Comparison of ENCODE assay signal across 30 cellular contexts in the genomic region with DNA sequence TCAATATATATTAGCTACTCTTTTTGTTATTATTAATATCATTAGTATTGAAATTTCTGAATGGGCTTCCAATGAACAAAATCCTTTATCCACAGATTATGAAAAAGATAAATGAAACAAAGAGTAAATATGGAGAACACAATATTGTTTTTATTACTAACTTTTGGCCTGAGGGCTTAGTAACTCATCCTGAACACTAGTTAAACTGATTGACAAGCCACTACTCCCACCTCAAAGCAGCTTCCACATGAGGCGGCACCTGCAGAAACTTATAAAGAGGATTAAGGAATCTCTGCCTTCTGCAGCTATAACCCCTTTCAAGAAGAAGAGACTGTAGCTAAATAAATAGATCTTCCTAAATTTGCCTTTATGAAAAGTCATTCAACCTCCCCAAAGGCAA.
"Had no signal": no experiment of that assay in that cellular context is flagged by ENCODE, and none has a peak within 500 bp of the region (broad histone marks: within the 10 kb centered on the region; RNA-seq: fewer than 3 reads in every experiment).

No MANE protein-coding gene starts in this region.

- H3K4me1 ChIP-seq: adrenal gland, ascending aorta, body of pancreas, breast epithelium had no signal

- H3K4me3 ChIP-seq: adrenal gland, ascending aorta, body of pancreas, breast epithelium, cardiac muscle cell had no signal

- H3K27me3 ChIP-seq: adrenal gland, ascending aorta, body of pancreas, brain microvascular endothelial cell, breast epithelium, cardiac muscle cell had no signal

- ATAC-seq: activated naive CD4-positive, alpha-beta T cell treated with anti-CD3 and anti-CD28 coated beads, Interleukin-2, amount 50 U/mL, for 72 hours; activated naive CD8-positive, alpha-beta T cell treated with anti-CD3 and anti-CD28 coated beads, Interleukin-2, amount 50 U/mL, for 24 hours; activated T-cell treated with anti-CD3 and anti-CD28 coated beads, Interleukin-2, amount 50 U/mL, for 4 hours; activated T-cell treated with anti-CD3 and anti-CD28 coated beads, Interleukin-2, amount 50 U/mL, for 72 hours; activated T-helper 17 cell treated with anti-CD3 and anti-CD28 coated beads, Interleukin-2, amount 50 U/mL, for 72 hours; body of pancreas had no signal

- DNase-seq: activated effector memory CD4-positive, alpha-beta T cell treated with anti-CD3 and anti-CD28 coated beads, Interleukin-2, amount 50 U/mL, for 16 hours; activated effector memory CD4-positive, alpha-beta T cell treated with Interleukin-2 at 50 U/mL for 16 hours; activated gamma-delta T cell; activated gamma-delta T cell treated with Interleukin-2 at 50 U/mL for 16 hours; activated naive CD4-positive, alpha-beta T cell; activated naive CD4-positive, alpha-beta T cell treated with anti-CD3 and anti-CD28 coated beads for 36 hours; activated naive CD4-positive, alpha-beta T cell treated with anti-CD3 and anti-CD28 coated beads, Interleukin-2, amount 10 ng/mL, durations not matched to agents 7 days and 5 days; activated naive CD4-positive, alpha-beta T cell treated with anti-CD3 and anti-CD28 coated beads, Interleukin-2, amount 50 U/mL, for 16 hours; activated naive CD4-positive, alpha-beta T cell treated with Interleukin-2 at 50 U/mL for 16 hours; activated naive CD8-positive, alpha-beta T cell treated with anti-CD3 and anti-CD28 coated beads for 36 hours; activated naive CD8-positive, alpha-beta T cell treated with anti-CD3 and anti-CD28 coated beads, Interleukin-2, amount 10 ng/mL, durations not matched to agents 7 days and 5 days; activated naive CD8-positive, alpha-beta T cell treated with anti-CD3 and anti-CD28 coated beads, Interleukin-2, amount 50 U/mL, for 24 hours; activated T-cell treated with anti-CD3 and anti-CD28 coated beads, Interleukin-2, amount 50 U/mL, for 4 hours; activated T-cell treated with anti-CD3 and anti-CD28 coated beads, Interleukin-2, amount 50 U/mL, for 48 hours; activated T-cell treated with anti-CD3 and anti-CD28 coated beads, Interleukin-2, amount 50 U/mL, for 72 hours; adrenal gland; amniotic stem cell; amygdala; anterior cingulate cortex; aorta; body of pancreas; brain microvascular endothelial cell; caudate nucleus; central memory CD4-positive, alpha-beta T cell; cerebellar nuclear complex had no signal

- H3K27ac ChIP-seq: adrenal gland, ascending aorta, body of pancreas, brain microvascular endothelial cell, breast epithelium, cardiac muscle cell had no signal

- H3K9me3 ChIP-seq: adrenal gland, ascending aorta, breast epithelium had no signal

- H3K36me3 ChIP-seq: adrenal gland, ascending aorta, brain microvascular endothelial cell, breast epithelium, cardiac muscle cell had no signal
